ENCODE assay signal across 1 cellular context in the genomic region with DNA sequence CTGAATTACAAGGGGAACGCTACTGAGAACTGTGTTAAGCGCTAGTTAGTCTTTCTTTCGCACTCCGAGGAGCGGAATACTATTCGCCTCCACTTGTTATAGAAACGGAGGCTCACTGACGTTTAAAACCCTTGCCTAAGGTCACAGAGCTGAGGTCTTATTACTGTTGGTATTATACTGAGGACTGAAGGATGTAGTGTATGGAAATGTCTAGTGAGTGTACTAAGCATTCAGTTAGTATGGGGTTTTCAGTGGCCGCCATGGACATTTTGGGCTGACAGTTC.
TF ChIP-seq lines count a peak whose summit lies in the region.

No MANE protein-coding gene starts in this region.

TF ChIP-seq in GM23338, 12 proteins besides CTCF, POLR2A, EP300 and RAD21 (continued from another document):
- TF ChIP-seq, protein P1, sequence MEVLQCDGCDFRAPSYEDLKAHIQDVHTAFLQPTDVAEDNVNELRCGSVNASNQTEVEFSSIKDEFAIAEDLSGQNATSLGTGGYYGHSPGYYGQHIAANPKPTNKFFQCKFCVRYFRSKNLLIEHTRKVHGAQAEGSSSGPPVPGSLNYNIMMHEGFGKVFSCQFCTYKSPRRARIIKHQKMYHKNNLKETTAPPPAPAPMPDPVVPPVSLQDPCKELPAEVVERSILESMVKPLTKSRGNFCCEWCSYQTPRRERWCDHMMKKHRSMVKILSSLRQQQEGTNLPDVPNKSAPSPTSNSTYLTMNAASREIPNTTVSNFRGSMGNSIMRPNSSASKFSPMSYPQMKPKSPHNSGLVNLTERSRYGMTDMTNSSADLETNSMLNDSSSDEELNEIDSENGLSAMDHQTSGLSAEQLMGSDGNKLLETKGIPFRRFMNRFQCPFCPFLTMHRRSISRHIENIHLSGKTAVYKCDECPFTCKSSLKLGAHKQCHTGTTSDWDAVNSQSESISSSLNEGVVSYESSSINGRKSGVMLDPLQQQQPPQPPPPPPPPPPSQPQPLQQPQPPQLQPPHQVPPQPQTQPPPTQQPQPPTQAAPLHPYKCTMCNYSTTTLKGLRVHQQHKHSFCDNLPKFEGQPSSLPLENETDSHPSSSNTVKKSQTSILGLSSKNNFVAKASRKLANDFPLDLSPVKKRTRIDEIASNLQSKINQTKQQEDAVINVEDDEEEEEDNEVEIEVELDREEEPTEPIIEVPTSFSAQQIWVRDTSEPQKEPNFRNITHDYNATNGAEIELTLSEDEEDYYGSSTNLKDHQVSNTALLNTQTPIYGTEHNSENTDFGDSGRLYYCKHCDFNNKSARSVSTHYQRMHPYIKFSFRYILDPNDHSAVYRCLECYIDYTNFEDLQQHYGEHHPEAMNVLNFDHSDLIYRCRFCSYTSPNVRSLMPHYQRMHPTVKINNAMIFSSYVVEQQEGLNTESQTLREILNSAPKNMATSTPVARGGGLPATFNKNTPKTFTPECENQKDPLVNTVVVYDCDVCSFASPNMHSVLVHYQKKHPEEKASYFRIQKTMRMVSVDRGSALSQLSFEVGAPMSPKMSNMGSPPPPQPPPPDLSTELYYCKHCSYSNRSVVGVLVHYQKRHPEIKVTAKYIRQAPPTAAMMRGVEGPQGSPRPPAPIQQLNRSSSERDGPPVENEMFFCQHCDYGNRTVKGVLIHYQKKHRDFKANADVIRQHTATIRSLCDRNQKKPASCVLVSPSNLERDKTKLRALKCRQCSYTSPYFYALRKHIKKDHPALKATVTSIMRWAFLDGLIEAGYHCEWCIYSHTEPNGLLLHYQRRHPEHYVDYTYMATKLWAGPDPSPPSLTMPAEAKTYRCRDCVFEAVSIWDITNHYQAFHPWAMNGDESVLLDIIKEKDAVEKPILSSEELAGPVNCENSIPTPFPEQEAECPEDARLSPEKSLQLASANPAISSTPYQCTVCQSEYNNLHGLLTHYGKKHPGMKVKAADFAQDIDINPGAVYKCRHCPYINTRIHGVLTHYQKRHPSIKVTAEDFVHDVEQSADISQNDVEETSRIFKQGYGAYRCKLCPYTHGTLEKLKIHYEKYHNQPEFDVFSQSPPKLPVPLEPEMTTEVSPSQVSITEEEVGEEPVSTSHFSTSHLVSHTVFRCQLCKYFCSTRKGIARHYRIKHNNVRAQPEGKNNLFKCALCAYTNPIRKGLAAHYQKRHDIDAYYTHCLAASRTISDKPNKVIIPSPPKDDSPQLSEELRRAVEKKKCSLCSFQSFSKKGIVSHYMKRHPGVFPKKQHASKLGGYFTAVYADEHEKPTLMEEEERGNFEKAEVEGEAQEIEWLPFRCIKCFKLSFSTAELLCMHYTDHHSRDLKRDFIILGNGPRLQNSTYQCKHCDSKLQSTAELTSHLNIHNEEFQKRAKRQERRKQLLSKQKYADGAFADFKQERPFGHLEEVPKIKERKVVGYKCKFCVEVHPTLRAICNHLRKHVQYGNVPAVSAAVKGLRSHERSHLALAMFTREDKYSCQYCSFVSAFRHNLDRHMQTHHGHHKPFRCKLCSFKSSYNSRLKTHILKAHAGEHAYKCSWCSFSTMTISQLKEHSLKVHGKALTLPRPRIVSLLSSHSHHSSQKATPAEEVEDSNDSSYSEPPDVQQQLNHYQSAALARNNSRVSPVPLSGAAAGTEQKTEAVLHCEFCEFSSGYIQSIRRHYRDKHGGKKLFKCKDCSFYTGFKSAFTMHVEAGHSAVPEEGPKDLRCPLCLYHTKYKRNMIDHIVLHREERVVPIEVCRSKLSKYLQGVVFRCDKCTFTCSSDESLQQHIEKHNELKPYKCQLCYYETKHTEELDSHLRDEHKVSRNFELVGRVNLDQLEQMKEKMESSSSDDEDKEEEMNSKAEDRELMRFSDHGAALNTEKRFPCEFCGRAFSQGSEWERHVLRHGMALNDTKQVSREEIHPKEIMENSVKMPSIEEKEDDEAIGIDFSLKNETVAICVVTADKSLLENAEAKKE (CRISPR knock-in tag; IDR thresholded peaks at IDR 0.05): no peak
- TF ChIP-seq POLR2AphosphoS5 (IDR thresholded peaks at IDR 0.05; ENCODE audit: low read depth) (no peak), EZH2phosphoT487 (IDR thresholded peaks at IDR 0.05; ENCODE audit: unreplicated experiment) (no peak), ZNF114 (CRISPR knock-in tag; IDR thresholded peaks at IDR 0.05) (no peak)
- TF ChIP-seq, protein P2, sequence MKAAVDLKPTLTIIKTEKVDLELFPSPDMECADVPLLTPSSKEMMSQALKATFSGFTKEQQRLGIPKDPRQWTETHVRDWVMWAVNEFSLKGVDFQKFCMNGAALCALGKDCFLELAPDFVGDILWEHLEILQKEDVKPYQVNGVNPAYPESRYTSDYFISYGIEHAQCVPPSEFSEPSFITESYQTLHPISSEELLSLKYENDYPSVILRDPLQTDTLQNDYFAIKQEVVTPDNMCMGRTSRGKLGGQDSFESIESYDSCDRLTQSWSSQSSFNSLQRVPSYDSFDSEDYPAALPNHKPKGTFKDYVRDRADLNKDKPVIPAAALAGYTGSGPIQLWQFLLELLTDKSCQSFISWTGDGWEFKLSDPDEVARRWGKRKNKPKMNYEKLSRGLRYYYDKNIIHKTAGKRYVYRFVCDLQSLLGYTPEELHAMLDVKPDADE (IDR thresholded peaks at IDR 0.05): no peak
